ENCODE assay signal across 1 cellular context in genomic region chr17:28372203-28372944, GRCh38.
TF ChIP-seq lines count a peak whose summit lies in the region.

No MANE protein-coding gene starts in this region.

TF ChIP-seq in GM12878, 131 proteins besides CTCF, POLR2A, EP300 and RAD21 (continues in another document):
- no peak for TF ChIP-seq CBX5 (IDR thresholded peaks at IDR 0.05; ENCODE audit: low read depth)
- TF ChIP-seq KDM1A (IDR thresholded peaks at IDR 0.05; ENCODE audit: borderline replicate concordance), result no peak
- no peak for TF ChIP-seq SUPT20H (IDR thresholded peaks at IDR 0.05; ENCODE audit: borderline replicate concordance, control insufficient read depth, low read depth, low read length)
- peak; percentile 38; the same call in 1 of the 2 replicates for TF ChIP-seq YY1 (IDR thresholded peaks at IDR 0.05; ENCODE audit: low read depth, low read length)
- no peak for TF ChIP-seq TCF12 (IDR thresholded peaks at IDR 0.05; ENCODE audit: low read depth, low read length)
- TF ChIP-seq ASH2L (IDR thresholded peaks at IDR 0.05; ENCODE audit: borderline replicate concordance, low read depth), result 0 out of 2 replicates have a peak, but pooled peaks have one; percentile 36
- TF ChIP-seq KLF5 (IDR thresholded peaks at IDR 0.05; ENCODE audit: partially characterized antibody), result no peak
- TF ChIP-seq NKRF (conservative IDR thresholded peaks at IDR 0.05), result 0 out of 2 replicates have a peak, but pooled peaks have one; percentile 28
- no peak for TF ChIP-seq ZNF217 (IDR thresholded peaks at IDR 0.05)
- TF ChIP-seq, protein P1, sequence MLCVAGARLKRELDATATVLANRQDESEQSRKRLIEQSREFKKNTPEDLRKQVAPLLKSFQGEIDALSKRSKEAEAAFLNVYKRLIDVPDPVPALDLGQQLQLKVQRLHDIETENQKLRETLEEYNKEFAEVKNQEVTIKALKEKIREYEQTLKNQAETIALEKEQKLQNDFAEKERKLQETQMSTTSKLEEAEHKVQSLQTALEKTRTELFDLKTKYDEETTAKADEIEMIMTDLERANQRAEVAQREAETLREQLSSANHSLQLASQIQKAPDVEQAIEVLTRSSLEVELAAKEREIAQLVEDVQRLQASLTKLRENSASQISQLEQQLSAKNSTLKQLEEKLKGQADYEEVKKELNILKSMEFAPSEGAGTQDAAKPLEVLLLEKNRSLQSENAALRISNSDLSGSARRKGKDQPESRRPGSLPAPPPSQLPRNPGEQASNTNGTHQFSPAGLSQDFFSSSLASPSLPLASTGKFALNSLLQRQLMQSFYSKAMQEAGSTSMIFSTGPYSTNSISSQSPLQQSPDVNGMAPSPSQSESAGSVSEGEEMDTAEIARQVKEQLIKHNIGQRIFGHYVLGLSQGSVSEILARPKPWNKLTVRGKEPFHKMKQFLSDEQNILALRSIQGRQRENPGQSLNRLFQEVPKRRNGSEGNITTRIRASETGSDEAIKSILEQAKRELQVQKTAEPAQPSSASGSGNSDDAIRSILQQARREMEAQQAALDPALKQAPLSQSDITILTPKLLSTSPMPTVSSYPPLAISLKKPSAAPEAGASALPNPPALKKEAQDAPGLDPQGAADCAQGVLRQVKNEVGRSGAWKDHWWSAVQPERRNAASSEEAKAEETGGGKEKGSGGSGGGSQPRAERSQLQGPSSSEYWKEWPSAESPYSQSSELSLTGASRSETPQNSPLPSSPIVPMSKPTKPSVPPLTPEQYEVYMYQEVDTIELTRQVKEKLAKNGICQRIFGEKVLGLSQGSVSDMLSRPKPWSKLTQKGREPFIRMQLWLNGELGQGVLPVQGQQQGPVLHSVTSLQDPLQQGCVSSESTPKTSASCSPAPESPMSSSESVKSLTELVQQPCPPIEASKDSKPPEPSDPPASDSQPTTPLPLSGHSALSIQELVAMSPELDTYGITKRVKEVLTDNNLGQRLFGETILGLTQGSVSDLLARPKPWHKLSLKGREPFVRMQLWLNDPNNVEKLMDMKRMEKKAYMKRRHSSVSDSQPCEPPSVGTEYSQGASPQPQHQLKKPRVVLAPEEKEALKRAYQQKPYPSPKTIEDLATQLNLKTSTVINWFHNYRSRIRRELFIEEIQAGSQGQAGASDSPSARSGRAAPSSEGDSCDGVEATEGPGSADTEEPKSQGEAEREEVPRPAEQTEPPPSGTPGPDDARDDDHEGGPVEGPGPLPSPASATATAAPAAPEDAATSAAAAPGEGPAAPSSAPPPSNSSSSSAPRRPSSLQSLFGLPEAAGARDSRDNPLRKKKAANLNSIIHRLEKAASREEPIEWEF (IDR thresholded peaks at IDR 0.05; ENCODE audit: insufficient replicate concordance, low read depth, low read length), result no peak
- TF ChIP-seq POLR2AphosphoS5 (IDR thresholded peaks at IDR 0.05; ENCODE audit: low read length), result no peak
- no peak for TF ChIP-seq IKZF2 (IDR thresholded peaks at IDR 0.05)
- TF ChIP-seq SREBF2 (IDR thresholded peaks at IDR 0.05; ENCODE audit: low read length), result no peak
- TF ChIP-seq SIN3A (IDR thresholded peaks at IDR 0.05; ENCODE audit: low read depth, low read length), result no peak
- TF ChIP-seq ZNF207 (IDR thresholded peaks at IDR 0.05; ENCODE audit: borderline replicate concordance), result no peak
- no peak for TF ChIP-seq EGR1 (IDR thresholded peaks at IDR 0.05; ENCODE audit: borderline replicate concordance in 1 of 2, low read depth in 2 of 2, low read length in 2 of 2)
- no peak for TF ChIP-seq IKZF1 (conservative IDR thresholded peaks at IDR 0.05)
- TF ChIP-seq LARP7 (IDR thresholded peaks at IDR 0.05), result peak; percentile 51; the same call in 1 of the 2 replicates
- TF ChIP-seq, protein P2, sequence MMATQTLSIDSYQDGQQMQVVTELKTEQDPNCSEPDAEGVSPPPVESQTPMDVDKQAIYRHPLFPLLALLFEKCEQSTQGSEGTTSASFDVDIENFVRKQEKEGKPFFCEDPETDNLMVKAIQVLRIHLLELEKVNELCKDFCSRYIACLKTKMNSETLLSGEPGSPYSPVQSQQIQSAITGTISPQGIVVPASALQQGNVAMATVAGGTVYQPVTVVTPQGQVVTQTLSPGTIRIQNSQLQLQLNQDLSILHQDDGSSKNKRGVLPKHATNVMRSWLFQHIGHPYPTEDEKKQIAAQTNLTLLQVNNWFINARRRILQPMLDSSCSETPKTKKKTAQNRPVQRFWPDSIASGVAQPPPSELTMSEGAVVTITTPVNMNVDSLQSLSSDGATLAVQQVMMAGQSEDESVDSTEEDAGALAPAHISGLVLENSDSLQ (IDR thresholded peaks at IDR 0.05), result no peak
- TF ChIP-seq SPI1 (IDR thresholded peaks at IDR 0.05; ENCODE audit: borderline replicate concordance, insufficient read depth, low read depth, low read length), result no peak
- no peak for TF ChIP-seq JUNB (IDR thresholded peaks at IDR 0.05)
- no peak for TF ChIP-seq PBX3 (IDR thresholded peaks at IDR 0.05; ENCODE audit: insufficient replicate concordance, low read depth, low read length)
- TF ChIP-seq ATF7 (IDR thresholded peaks at IDR 0.05; ENCODE audit: low read depth), result no peak
- TF ChIP-seq, protein P3, sequence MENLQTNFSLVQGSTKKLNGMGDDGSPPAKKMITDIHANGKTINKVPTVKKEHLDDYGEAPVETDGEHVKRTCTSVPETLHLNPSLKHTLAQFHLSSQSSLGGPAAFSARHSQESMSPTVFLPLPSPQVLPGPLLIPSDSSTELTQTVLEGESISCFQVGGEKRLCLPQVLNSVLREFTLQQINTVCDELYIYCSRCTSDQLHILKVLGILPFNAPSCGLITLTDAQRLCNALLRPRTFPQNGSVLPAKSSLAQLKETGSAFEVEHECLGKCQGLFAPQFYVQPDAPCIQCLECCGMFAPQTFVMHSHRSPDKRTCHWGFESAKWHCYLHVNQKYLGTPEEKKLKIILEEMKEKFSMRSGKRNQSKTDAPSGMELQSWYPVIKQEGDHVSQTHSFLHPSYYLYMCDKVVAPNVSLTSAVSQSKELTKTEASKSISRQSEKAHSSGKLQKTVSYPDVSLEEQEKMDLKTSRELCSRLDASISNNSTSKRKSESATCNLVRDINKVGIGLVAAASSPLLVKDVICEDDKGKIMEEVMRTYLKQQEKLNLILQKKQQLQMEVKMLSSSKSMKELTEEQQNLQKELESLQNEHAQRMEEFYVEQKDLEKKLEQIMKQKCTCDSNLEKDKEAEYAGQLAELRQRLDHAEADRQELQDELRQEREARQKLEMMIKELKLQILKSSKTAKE (IDR thresholded peaks at IDR 0.05; ENCODE audit: low read depth, poor library complexity, severe bottlenecking), result no peak
- no peak; the same call in 1 of the 2 replicates for TF ChIP-seq BACH1 (IDR thresholded peaks at IDR 0.05; ENCODE audit: borderline replicate concordance)
- no peak for TF ChIP-seq ZNF274 (IDR thresholded peaks at IDR 0.05; ENCODE audit: insufficient read depth, insufficient read length)
- no peak for TF ChIP-seq ELK1 (IDR thresholded peaks at IDR 0.05; ENCODE audit: low read depth, low read length)
- TF ChIP-seq HDAC6 (IDR thresholded peaks at IDR 0.05; ENCODE audit: unreplicated experiment), result peak; percentile 82
- TF ChIP-seq KAT2A (conservative IDR thresholded peaks at IDR 0.05; ENCODE audit: control insufficient read depth, low read depth, low read length), result no peak
- TF ChIP-seq ETV6 (conservative IDR thresholded peaks at IDR 0.05 in 1 of 2, IDR thresholded peaks at IDR 0.05 in 1 of 2; ENCODE audit: borderline replicate concordance in 1 of 2, low read depth in 1 of 2), result no peak
- TF ChIP-seq JUND (IDR thresholded peaks at IDR 0.05; ENCODE audit: low read depth, low read length), result no peak
- no peak for TF ChIP-seq BCL11A (IDR thresholded peaks at IDR 0.05; ENCODE audit: low read depth, low read length)
- no peak for TF ChIP-seq MEF2A (IDR thresholded peaks at IDR 0.05; ENCODE audit: insufficient read depth, low read depth, low read length)
- TF ChIP-seq PAX8 (IDR thresholded peaks at IDR 0.05), result no peak
- TF ChIP-seq TARDBP (IDR thresholded peaks at IDR 0.05; ENCODE audit: borderline replicate concordance), result no peak
- TF ChIP-seq ZBTB40 (IDR thresholded peaks at IDR 0.05; ENCODE audit: borderline replicate concordance), result no peak
- TF ChIP-seq IRF4 (IDR thresholded peaks at IDR 0.05; ENCODE audit: low read depth, low read length), result no peak
- TF ChIP-seq, protein P4, sequence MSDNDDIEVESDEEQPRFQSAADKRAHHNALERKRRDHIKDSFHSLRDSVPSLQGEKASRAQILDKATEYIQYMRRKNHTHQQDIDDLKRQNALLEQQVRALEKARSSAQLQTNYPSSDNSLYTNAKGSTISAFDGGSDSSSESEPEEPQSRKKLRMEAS (IDR thresholded peaks at IDR 0.05; ENCODE audit: low read depth, low read length), result no peak; the same call in 1 of the 2 replicates
- TF ChIP-seq ZNF24 (IDR thresholded peaks at IDR 0.05), result no peak
- TF ChIP-seq, protein P5, sequence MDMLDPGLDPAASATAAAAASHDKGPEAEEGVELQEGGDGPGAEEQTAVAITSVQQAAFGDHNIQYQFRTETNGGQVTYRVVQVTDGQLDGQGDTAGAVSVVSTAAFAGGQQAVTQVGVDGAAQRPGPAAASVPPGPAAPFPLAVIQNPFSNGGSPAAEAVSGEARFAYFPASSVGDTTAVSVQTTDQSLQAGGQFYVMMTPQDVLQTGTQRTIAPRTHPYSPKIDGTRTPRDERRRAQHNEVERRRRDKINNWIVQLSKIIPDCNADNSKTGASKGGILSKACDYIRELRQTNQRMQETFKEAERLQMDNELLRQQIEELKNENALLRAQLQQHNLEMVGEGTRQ (IDR thresholded peaks at IDR 0.05; ENCODE audit: borderline replicate concordance, low read depth, low read length), result no peak
- no peak for TF ChIP-seq ZSCAN29 (IDR thresholded peaks at IDR 0.05)
- TF ChIP-seq BHLHE40 (IDR thresholded peaks at IDR 0.05; ENCODE audit: borderline replicate concordance in 1 of 2, low read depth in 2 of 2, low read length in 1 of 2), result no peak
- TF ChIP-seq SMARCA5 (IDR thresholded peaks at IDR 0.05), result 0 out of 2 replicates have a peak, but pooled peaks have one; percentile 23
- no peak for TF ChIP-seq ZZZ3 (IDR thresholded peaks at IDR 0.05; ENCODE audit: control insufficient read depth, insufficient read length, low read depth)
